8 cellular contexts compared by ENCODE assay signal in the genomic region with DNA sequence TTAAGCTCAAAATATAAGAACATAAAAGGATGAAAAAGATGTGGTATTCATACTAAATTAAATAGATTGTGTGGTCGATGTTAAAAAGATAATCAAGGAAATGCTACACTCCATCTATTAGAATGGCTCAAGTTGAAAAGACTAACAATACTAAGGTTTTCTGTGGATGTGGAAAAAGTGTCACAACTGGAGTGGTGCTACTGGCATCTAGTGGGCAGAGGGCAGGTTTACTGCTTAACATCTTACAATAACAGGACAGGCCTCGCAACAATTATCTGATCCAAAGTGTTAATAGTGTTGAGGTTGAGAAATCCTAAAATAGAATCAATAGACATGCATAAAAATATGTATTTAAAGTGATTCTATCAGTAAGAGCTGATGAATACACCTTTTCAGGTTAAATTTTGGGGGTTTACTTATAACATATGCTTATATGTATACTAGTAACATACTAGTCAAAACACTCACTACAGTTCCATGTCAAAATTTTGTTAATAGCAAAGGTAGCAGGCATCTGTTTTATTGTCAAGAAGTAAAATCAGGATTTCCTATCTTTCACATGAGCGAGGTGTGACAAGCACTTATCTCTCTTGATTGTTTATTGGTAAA.
DNase-seq lines count a peak whose midpoint lies in the region; ATAC-seq, FAIRE-seq and TF ChIP-seq lines count a peak whose summit lies in the region.

No MANE protein-coding gene starts in this region.

- no peak for TF ChIP-seq POLR2A in A549 (IDR thresholded peaks at IDR 0.05; ENCODE audit: low read length)

- no peak overlapping the region for H3K27ac Mint-ChIP-seq in activated naive CD4-positive, alpha-beta T cell treated with anti-CD3 and anti-CD28 coated beads, Interleukin-2, amount 50 U/mL, for 72 hours

- H3K36me3 ChIP-seq in NT2/D1 (ENCODE audit: insufficient read depth, insufficient read length, low read length) (no peaks in the 10 kb centered on the region), upper lobe of right lung (no peaks in the 10 kb centered on the region)

- POLR2A ChIA-PET in A549 (lab: Yijun Ruan, JAX), result no interaction called here

- H3K4me1 ChIP-seq in A549, result no peaks in the 10 kb centered on the region
- no peaks in the 10 kb centered on the region for H3K4me1 ChIP-seq in NT2/D1 (ENCODE audit: insufficient read depth, insufficient read length)
- no peaks in the 10 kb centered on the region for H3K4me1 ChIP-seq in upper lobe of right lung

- H3K9ac ChIP-seq in NT2/D1 (ENCODE audit: insufficient read length, low read depth), result no peak overlapping the region

- H3K9me3 Mint-ChIP-seq in activated naive CD4-positive, alpha-beta T cell treated with anti-CD3 and anti-CD28 coated beads, Interleukin-2, amount 50 U/mL, for 72 hours, result no peaks in the 10 kb centered on the region

- TF ChIP-seq CTCF in A549 (IDR thresholded peaks at IDR 0.05) (peak; percentile 52), fibroblast of pulmonary artery (IDR thresholded peaks at IDR 0.05; ENCODE audit: low read length, missing control alignments) (peak; percentile 79), upper lobe of right lung (IDR thresholded peaks at IDR 0.05) (peak; percentile 19)

- intact Hi-C loops in upper lobe of right lung (cut with DNase I), result no loop called here

- H3K27ac ChIP-seq in A549 (no peak overlapping the region), upper lobe of right lung (no peak overlapping the region)

- no peaks in the 10 kb centered on the region for H3K9me3 ChIP-seq in A549
- H3K9me3 ChIP-seq in NT2/D1 (ENCODE audit: insufficient read depth, low read length), result no peaks in the 10 kb centered on the region
- H3K9me3 ChIP-seq in upper lobe of right lung, result no peaks in the 10 kb centered on the region

- FAIRE-seq in A549 (lab: Jason Lieb, UNC), result no peak

- WGBS in A549 (ENCODE audit: missing lambda C conversion rate), result 45% methylated on average over 3 of the region's 3 CpGs

- no peak overlapping the region for H3K4me3 ChIP-seq in A549
- no peak overlapping the region for H3K4me3 ChIP-seq in NT2/D1 (ENCODE audit: insufficient read length, low read depth)
- no peak overlapping the region for H3K4me3 ChIP-seq in fibroblast of pulmonary artery (replicated peaks; ENCODE audit: low read depth, low read length)
- no peak overlapping the region for H3K4me3 ChIP-seq in upper lobe of right lung

- peak; percentile 70 to 72 for TF ChIP-seq RAD21 in A549 (conservative IDR thresholded peaks at IDR 0.05 in 1 of 2, IDR thresholded peaks at IDR 0.05 in 1 of 2)

- CTCF ChIA-PET in A549 (lab: Yijun Ruan, JAX), result interaction anchor here (0.6 to 3.0 kb wide), 9 partner anchors 12 to 732 kb away, joined by 3 to 21 read pairs (median 4); no protein-coding TSS in a partner anchor

- H3K27me3 ChIP-seq in NT2/D1 (ENCODE audit: insufficient read depth, insufficient read length) (no peaks in the 10 kb centered on the region), upper lobe of right lung (no peaks in the 10 kb centered on the region)

- H3K36me3 Mint-ChIP-seq in activated naive CD4-positive, alpha-beta T cell treated with anti-CD3 and anti-CD28 coated beads, Interleukin-2, amount 50 U/mL, for 72 hours, result no peaks in the 10 kb centered on the region

- no peak for TF ChIP-seq EP300 in A549 (IDR thresholded peaks at IDR 0.05)

- DNase-seq in A549 (ENCODE audit: low read depth in 1 of 2, low spot score in 1 of 2), result peak in 1 of 2 experiments; percentile 53
- DNase-seq in NT2/D1 (ENCODE audit: low read depth, low spot score), result peak; percentile 22
- DNase-seq in fibroblast of pulmonary artery (ENCODE audit: low read depth), result peak; percentile 82
- no peak for DNase-seq in upper lobe of right lung
- no peak for DNase-seq in activated CD4-positive, alpha-beta T cell treated with anti-CD3 and anti-CD28 coated beads for 48 hours
- DNase-seq in stimulated activated CD8-positive, alpha-beta memory T cell treated with anti-CD3 and anti-CD28 coated beads, Interleukin-4, amount 100 ng/mL, for 48 hours, result no peak
- no peak for DNase-seq in activated naive CD4-positive, alpha-beta T cell treated with anti-CD3 and anti-CD28 coated beads, Interleukin-2, amount 50 U/mL, for 72 hours (ENCODE audit: low spot score in 2 of 2)

- H3K4me2 ChIP-seq in A549, result no peak overlapping the region

- ATAC-seq in A549 (peak; percentile 74 to 79; a peak in 5 of 6 replicates), GM18867 (IDR thresholded peaks at IDR 0.05; ENCODE audit: unreplicated experiment) (peak; percentile 67), upper lobe of right lung (peak; percentile 48)
- no peak for ATAC-seq in activated naive CD4-positive, alpha-beta T cell treated with anti-CD3 and anti-CD28 coated beads, Interleukin-2, amount 50 U/mL, for 72 hours

TF ChIP-seq in A549, 52 proteins besides CTCF, POLR2A, EP300 and RAD21:
- no peak for TF ChIP-seq FOSL2 (IDR thresholded peaks at IDR 0.05)
- TF ChIP-seq FOSL2 (CRISPR knock-in tag; IDR thresholded peaks at IDR 0.05), result no peak
- TF ChIP-seq CHD2 (IDR thresholded peaks at IDR 0.05; ENCODE audit: low read length, partially characterized antibody), result no peak
- TF ChIP-seq HOXA7 (CRISPR knock-in tag; IDR thresholded peaks at IDR 0.05), result no peak
- TF ChIP-seq HES2 (IDR thresholded peaks at IDR 0.05), result no peak
- no peak for TF ChIP-seq REST (IDR thresholded peaks at IDR 0.05)
- peak; percentile 54; the same call in 2 of the 3 replicates for TF ChIP-seq SMC3 (IDR thresholded peaks at IDR 0.05)
- TF ChIP-seq ATOH8 (CRISPR knock-in tag; IDR thresholded peaks at IDR 0.05; ENCODE audit: low read depth), result no peak

Comparison
In these comparisons a context has a peak if more than half of its experiments do, and no peak if none do; other contexts are left out.
1. ATAC-seq: peak in A549 (2 of 2), GM18867 (single experiment) and upper lobe of right lung (single experiment); none in activated naive CD4-positive, alpha-beta T cell treated with anti-CD3 and anti-CD28 coated beads, Interleukin-2, amount 50 U/mL, for 72 hours (0 of 2).
2. DNase-seq: peak in NT2/D1 (single experiment) and fibroblast of pulmonary artery (single experiment); none in upper lobe of right lung (single experiment), activated CD4-positive, alpha-beta T cell treated with anti-CD3 and anti-CD28 coated beads for 48 hours (single experiment), stimulated activated CD8-positive, alpha-beta memory T cell treated with anti-CD3 and anti-CD28 coated beads, Interleukin-4, amount 100 ng/mL, for 48 hours (single experiment) and activated naive CD4-positive, alpha-beta T cell treated with anti-CD3 and anti-CD28 coated beads, Interleukin-2, amount 50 U/mL, for 72 hours (0 of 2).
3. CTCF ChIP-seq: peak in every context shown above with its lines; median percentile 79 in fibroblast of pulmonary artery; 52 in A549; 19 in upper lobe of right lung.